1 cellular context compared by ENCODE assay signal in genomic region chr17:38617074-38617860, GRCh38.
TF ChIP-seq lines count a peak whose summit lies in the region.

No MANE protein-coding gene starts in this region.

TF ChIP-seq in HepG2, 621 proteins besides CTCF, POLR2A, EP300 and RAD21 (continued from another document and continues in another):
- TF ChIP-seq PATZ1 (CRISPR knock-in tag; IDR thresholded peaks at IDR 0.05) (no peak), ZMYM4 (CRISPR knock-in tag; IDR thresholded peaks at IDR 0.05) (no peak), ATAD3A (CRISPR knock-in tag; IDR thresholded peaks at IDR 0.05) (no peak), ZFP37 (CRISPR knock-in tag; IDR thresholded peaks at IDR 0.05; ENCODE audit: borderline replicate concordance) (no peak), NRL (CRISPR knock-in tag; IDR thresholded peaks at IDR 0.05; ENCODE audit: borderline replicate concordance) (no peak), ARNTL (CRISPR knock-in tag; IDR thresholded peaks at IDR 0.05) (no peak), ZBTB42 (CRISPR knock-in tag; IDR thresholded peaks at IDR 0.05) (no peak), CEBPG (CRISPR knock-in tag; IDR thresholded peaks at IDR 0.05) (no peak), THAP11 (CRISPR knock-in tag; IDR thresholded peaks at IDR 0.05) (no peak), NR2F1 (CRISPR knock-in tag; IDR thresholded peaks at IDR 0.05) (no peak), KDM3A (CRISPR knock-in tag; IDR thresholded peaks at IDR 0.05; ENCODE audit: low read depth) (0 out of 2 replicates have a peak, but pooled peaks have one; percentile 22), ATF6 (CRISPR knock-in tag; conservative IDR thresholded peaks at IDR 0.05) (no peak), AHDC1 (CRISPR knock-in tag; IDR thresholded peaks at IDR 0.05; ENCODE audit: borderline replicate concordance) (no peak), DDIT3 (CRISPR knock-in tag; IDR thresholded peaks at IDR 0.05) (no peak), ZKSCAN8 (CRISPR knock-in tag; IDR thresholded peaks at IDR 0.05; ENCODE audit: borderline replicate concordance) (no peak), NR1H2 (CRISPR knock-in tag; IDR thresholded peaks at IDR 0.05; ENCODE audit: borderline replicate concordance, low read depth) (no peak), RXRB (CRISPR knock-in tag; IDR thresholded peaks at IDR 0.05; ENCODE audit: borderline replicate concordance) (no peak), PAXIP1 (CRISPR knock-in tag; conservative IDR thresholded peaks at IDR 0.05) (no peak), SMARCE1 (IDR thresholded peaks at IDR 0.05; ENCODE audit: borderline replicate concordance) (no peak), PHF5A (CRISPR knock-in tag; IDR thresholded peaks at IDR 0.05; ENCODE audit: low read depth, unreplicated experiment) (no peak), KMT2A (CRISPR knock-in tag; IDR thresholded peaks at IDR 0.05) (no peak), MXD1 (CRISPR knock-in tag; IDR thresholded peaks at IDR 0.05) (no peak), KDM5A (IDR thresholded peaks at IDR 0.05; ENCODE audit: borderline replicate concordance, low read length) (no peak), ZNF512 (CRISPR knock-in tag; IDR thresholded peaks at IDR 0.05) (no peak), ZNF142 (CRISPR knock-in tag; IDR thresholded peaks at IDR 0.05) (0 out of 2 replicates have a peak, but pooled peaks have one; percentile 22), SRSF1 (optimal IDR thresholded peaks at IDR 0.05; ENCODE audit: low read depth, low read length) (no peak), ZFP62 (CRISPR knock-in tag; IDR thresholded peaks at IDR 0.05) (no peak), ZMYM2 (CRISPR knock-in tag; IDR thresholded peaks at IDR 0.05) (no peak), PHF8 (CRISPR knock-in tag; IDR thresholded peaks at IDR 0.05) (no peak; the same call in 1 of the 2 replicates), ZNF891 (CRISPR knock-in tag; IDR thresholded peaks at IDR 0.05) (peak; percentile 90), ZNF276 (CRISPR knock-in tag; IDR thresholded peaks at IDR 0.05; ENCODE audit: low read depth) (no peak), SPEN (CRISPR knock-in tag; IDR thresholded peaks at IDR 0.05; ENCODE audit: low read depth) (no peak)
